Comparison of ENCODE assay signal across 9 cellular contexts in genomic region chr14:95503365-95504134, GRCh38. TPM values are rescaled to one million over a fixed set of nuclear protein-coding genes. Genes with fewer than 3 reads are reported as not detected.
A peak's percentile ranks its signal among the peaks of the same experiment; 100 is the strongest.
DNase-seq lines count a peak whose midpoint lies in the region; ATAC-seq and TF ChIP-seq lines count a peak whose summit lies in the region.
"Had no signal": no experiment of that assay in that cellular context is flagged by ENCODE, and none has a peak within 500 bp of the region (broad histone marks: within the 10 kb centered on the region; RNA-seq: fewer than 3 reads in every experiment).

No MANE protein-coding gene starts in this region.

- DNase-seq in activated naive CD4-positive, alpha-beta T cell treated with anti-CD3 and anti-CD28 coated beads, Interleukin-2, amount 10 ng/mL, durations not matched to agents 7 days and 5 days: no peak
- no peak for DNase-seq in activated naive CD4-positive, alpha-beta T cell (lab: John Stamatoyannopoulos, UW)
- no peak for DNase-seq in vagina (ENCODE audit: extremely low spot score in 2 of 2)
- no peak for DNase-seq in lower lobe of right lung
- no peak for DNase-seq in SHP77 treated with DMSO at 0.1 percent for 48 hours (lab: John Stamatoyannopoulos, UW)
- DNase-seq in Peyer's patch: no peak
- DNase-seq: PC-9 had no signal

- H3K27ac ChIP-seq in vagina: peak overlapping the region; percentile 44
- H3K27ac ChIP-seq in lower lobe of right lung: no peak overlapping the region
- H3K27ac ChIP-seq in Peyer's patch: no peak overlapping the region
- H3K27ac ChIP-seq: PC-9 had no signal

- no peaks in the 10 kb centered on the region for H3K9me3 Mint-ChIP-seq in activated naive CD4-positive, alpha-beta T cell treated with anti-CD3 and anti-CD28 coated beads, Interleukin-2, amount 10 ng/mL, durations not matched to agents 7 days and 5 days

- no peak for TF ChIP-seq POLR2A in vagina (IDR thresholded peaks at IDR 0.05)
- no peak for TF ChIP-seq POLR2A in Peyer's patch (IDR thresholded peaks at IDR 0.05)

- intact Hi-C loops in vagina (cut with DNase I) (no loop called here), lower lobe of right lung (cut with DNase I) (no loop called here)

- H3K4me1 Mint-ChIP-seq in activated naive CD4-positive, alpha-beta T cell treated with anti-CD3 and anti-CD28 coated beads, Interleukin-2, amount 10 ng/mL, durations not matched to agents 7 days and 5 days: peaks cover 77% of the 10 kb centered on the region

- no peak overlapping the region for H3K4me3 Mint-ChIP-seq in activated naive CD4-positive, alpha-beta T cell treated with anti-CD3 and anti-CD28 coated beads, Interleukin-2, amount 10 ng/mL, durations not matched to agents 7 days and 5 days

- H3K36me3 ChIP-seq in vagina (no peaks in the 10 kb centered on the region), lower lobe of right lung (peaks cover 10% of the 10 kb centered on the region), Peyer's patch (no peaks in the 10 kb centered on the region)

- H3K27me3 ChIP-seq in vagina: no peaks in the 10 kb centered on the region
- no peaks in the 10 kb centered on the region for H3K27me3 ChIP-seq in lower lobe of right lung (ENCODE audit: low read depth)
- H3K27me3 ChIP-seq in Peyer's patch: no peaks in the 10 kb centered on the region

- ATAC-seq in GM21786 (IDR thresholded peaks at IDR 0.05; ENCODE audit: unreplicated experiment): peak; percentile 47
- peak; percentile 62 for ATAC-seq in HG03520 (IDR thresholded peaks at IDR 0.05; ENCODE audit: unreplicated experiment)
- ATAC-seq in lower lobe of right lung: no peak

- H3K4me1 ChIP-seq in vagina (peaks cover 94% of the 10 kb centered on the region), lower lobe of right lung (peaks cover 48% of the 10 kb centered on the region), Peyer's patch (peaks cover 0 to 38% (median 10%) of the 10 kb centered on the region in 4 donors)

- CTCF ChIA-PET in activated naive CD4-positive, alpha-beta T cell treated with anti-CD3 and anti-CD28 coated beads, Interleukin-2, amount 10 ng/mL, durations not matched to agents 7 days and 5 days (lab: Charles Lee): interaction anchor here (0.7 to 1.4 kb wide), 3 partner anchors 23 to 60 kb away, joined by 3 to 5 read pairs (median 3); no protein-coding TSS in a partner anchor

- H3K36me3 Mint-ChIP-seq in activated naive CD4-positive, alpha-beta T cell treated with anti-CD3 and anti-CD28 coated beads, Interleukin-2, amount 10 ng/mL, durations not matched to agents 7 days and 5 days: peaks cover 58% of the 10 kb centered on the region

- no peaks in the 10 kb centered on the region for H3K27me3 Mint-ChIP-seq in activated naive CD4-positive, alpha-beta T cell treated with anti-CD3 and anti-CD28 coated beads, Interleukin-2, amount 10 ng/mL, durations not matched to agents 7 days and 5 days

- TF ChIP-seq CTCF in vagina (IDR thresholded peaks at IDR 0.05) (no peak), lower lobe of right lung (IDR thresholded peaks at IDR 0.05) (no peak), Peyer's patch (IDR thresholded peaks at IDR 0.05) (no peak)

- no peak overlapping the region for H3K4me3 ChIP-seq in vagina
- H3K4me3 ChIP-seq in lower lobe of right lung: no peak overlapping the region
- no peak overlapping the region for H3K4me3 ChIP-seq in Peyer's patch
- H3K4me3 ChIP-seq: PC-9 had no signal

- H3K9me3 ChIP-seq in vagina (no peaks in the 10 kb centered on the region), lower lobe of right lung (no peaks in the 10 kb centered on the region), Peyer's patch (no peaks in the 10 kb centered on the region)

- peak overlapping the region; percentile 11 for H3K27ac Mint-ChIP-seq in activated naive CD4-positive, alpha-beta T cell treated with anti-CD3 and anti-CD28 coated beads, Interleukin-2, amount 10 ng/mL, durations not matched to agents 7 days and 5 days

RNA-seq across cellular contexts. Expression of gene SYNE3, which starts 12.9 kb away (rescaled TPM):
- total RNA-seq in vagina (27.0 TPM), lower lobe of right lung (22.4 TPM), Peyer's patch (10 to 100 TPM in 3 of 4 donors, 1 to 10 TPM in 1; 7.2 to 35.5 (median 13.1) TPM)

RNA-seq across cellular contexts. Expression of gene GLRX5, which starts 31.3 kb away (rescaled TPM):
- total RNA-seq in vagina: 20.4 TPM
- 23.7 TPM for total RNA-seq in lower lobe of right lung
- total RNA-seq in Peyer's patch: 10 to 100 TPM; 24.8 to 42.7 (median 29.5) TPM

Comparison
In these comparisons a context has a peak if more than half of its experiments do, and no peak if none do; other contexts are left out.
1. ATAC-seq: peak in GM21786 (single experiment) and HG03520 (single experiment); none in lower lobe of right lung (0 of 2).